Comparison of ENCODE assay signal across 12 cellular contexts in the genomic region with DNA sequence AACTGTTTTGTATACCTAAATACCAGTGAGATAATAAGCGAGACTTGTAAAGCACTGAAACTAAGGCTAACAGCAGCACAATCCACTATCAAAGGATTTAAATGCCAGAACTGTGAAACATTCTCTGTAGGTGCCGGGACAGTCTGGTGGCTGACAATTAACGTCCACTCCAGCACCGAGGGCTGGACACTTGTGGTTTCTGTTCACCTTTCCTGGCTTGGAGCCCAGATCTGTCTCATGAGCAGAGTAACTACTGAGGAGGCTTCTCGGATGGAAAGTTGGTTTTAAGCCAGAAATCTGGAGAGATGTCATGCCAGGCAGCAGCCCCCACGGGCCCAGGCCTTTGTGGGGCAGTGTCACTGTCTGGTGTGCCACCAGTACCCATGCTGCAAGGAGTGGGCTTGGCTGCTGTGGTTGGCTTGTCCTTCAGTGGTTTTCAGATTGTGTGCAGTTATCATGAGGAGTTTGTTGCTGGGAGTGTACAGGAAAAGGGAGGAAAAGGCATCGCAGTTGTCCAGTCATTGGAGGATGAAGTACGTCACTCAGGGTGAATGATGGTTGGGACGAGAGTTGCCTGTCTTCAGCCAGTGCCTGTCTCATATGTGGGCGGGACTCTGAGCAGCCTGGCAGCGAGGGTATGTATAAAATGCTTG. TPM values are rescaled to one million over a fixed set of nuclear protein-coding genes. Genes with fewer than 3 reads are reported as not detected.
DNase-seq lines count a peak whose midpoint lies in the region; FAIRE-seq and TF ChIP-seq lines count a peak whose summit lies in the region.
"Had no signal": no experiment of that assay in that cellular context is flagged by ENCODE, and none has a peak within 500 bp of the region (broad histone marks: within the 10 kb centered on the region; RNA-seq: fewer than 3 reads in every experiment).

No MANE protein-coding gene starts in this region.

- no peaks in the 10 kb centered on the region for H3K9me3 Mint-ChIP-seq in mesothelial cell of epicardium
- H3K9me3 Mint-ChIP-seq in CD4-positive, alpha-beta memory T cell = peaks cover 0 to 2% (median 0%) of the 10 kb centered on the region in 8 donors
- H3K9me3 Mint-ChIP-seq: central memory CD8-positive, alpha-beta T cell had no signal

- no peak for TF ChIP-seq CTCF in bronchial epithelial cell (IDR thresholded peaks at IDR 0.05; ENCODE audit: insufficient read depth, low read length, severe bottlenecking)
- no peak for TF ChIP-seq CTCF in mesothelial cell of epicardium (IDR thresholded peaks at IDR 0.05; ENCODE audit: unreplicated experiment)

- H3K4me3 ChIP-seq in bronchial epithelial cell (ENCODE audit: low read depth, low read length) = no peak overlapping the region
- no peak overlapping the region for H3K4me3 ChIP-seq in CD4-positive, alpha-beta memory T cell (ENCODE audit: low read length in 2 of 2)

- peak; percentile 61 for DNase-seq in DMS153 treated with DMSO at 0.1 percent for 48 hours (lab: John Stamatoyannopoulos, UW; ENCODE audit: unreplicated experiment)
- DNase-seq in NCI-H2107 treated with DMSO at 0.1 percent for 48 hours (lab: John Stamatoyannopoulos, UW; ENCODE audit: unreplicated experiment) = peak; percentile 62
- peak; percentile 83 for DNase-seq in bronchial epithelial cell (ENCODE audit: low read depth)
- DNase-seq in mesothelial cell of epicardium (ENCODE audit: low spot score in 2 of 2, unreplicated experiment in 2 of 2) = peak in 1 of 2 experiments; percentile 53
- no peak for DNase-seq in CD4-positive, alpha-beta memory T cell
- no peak for DNase-seq in NCI-H1436 treated with DMSO at 0.1 percent for 48 hours (lab: John Stamatoyannopoulos, UW)
- no peak for DNase-seq in NCI-H187 treated with DMSO at 0.1 percent for 48 hours (lab: John Stamatoyannopoulos, UW)
- DNase-seq in activated CD4-positive, alpha-beta T cell treated with anti-CD3 and anti-CD28 coated beads for 4 hours = no peak
- DNase-seq: mesendoderm, T-helper 9 cell had no signal

- intact Hi-C loops in CD4-positive, alpha-beta memory T cell (cut with micrococcal nuclease) = no loop called here

- no peaks in the 10 kb centered on the region for H3K9me3 ChIP-seq in CD4-positive, alpha-beta memory T cell (ENCODE audit: control insufficient read depth in 1 of 2, low read length in 2 of 2)

- peak; percentile 32 for FAIRE-seq in bronchial epithelial cell (lab: Jason Lieb, UNC)

- H3K27ac Mint-ChIP-seq in mesothelial cell of epicardium = peak overlapping the region; percentile 95
- H3K27ac Mint-ChIP-seq in CD4-positive, alpha-beta memory T cell = no peak overlapping the region

- H3K4me3 Mint-ChIP-seq in mesothelial cell of epicardium = peak overlapping the region; percentile 36
- H3K4me3 Mint-ChIP-seq in CD4-positive, alpha-beta memory T cell = no peak overlapping the region
- H3K4me3 Mint-ChIP-seq: central memory CD8-positive, alpha-beta T cell had no signal

- POLR2A ChIA-PET in CD4-positive, alpha-beta memory T cell (lab: Charles Lee; ENCODE audit: partially characterized antibody) = no interaction called here

- CTCF ChIA-PET in CD4-positive, alpha-beta memory T cell (lab: Charles Lee; ENCODE audit: partially characterized antibody) = no interaction called here

- H3K27me3 Mint-ChIP-seq in mesothelial cell of epicardium (ENCODE audit: low read depth) = no peaks in the 10 kb centered on the region
- H3K27me3 Mint-ChIP-seq in CD4-positive, alpha-beta memory T cell = no peaks in the 10 kb centered on the region
- H3K27me3 Mint-ChIP-seq: central memory CD8-positive, alpha-beta T cell had no signal

- peaks cover 26% of the 10 kb centered on the region for H3K4me1 Mint-ChIP-seq in mesothelial cell of epicardium
- peaks cover 0 to 3% (median 0%) of the 10 kb centered on the region in 4 donors for H3K4me1 Mint-ChIP-seq in CD4-positive, alpha-beta memory T cell

- H3K4me1 ChIP-seq in CD4-positive, alpha-beta memory T cell (ENCODE audit: insufficient read depth, low read length) = no peaks in the 10 kb centered on the region

- H3K36me3 Mint-ChIP-seq in mesothelial cell of epicardium = peaks cover 48% of the 10 kb centered on the region
- peaks cover 65 to 85% of the 10 kb centered on the region in 2 donors for H3K36me3 Mint-ChIP-seq in CD4-positive, alpha-beta memory T cell

- no peaks in the 10 kb centered on the region for H3K27me3 ChIP-seq in bronchial epithelial cell (ENCODE audit: control insufficient read depth, insufficient read depth, low read length)
- no peaks in the 10 kb centered on the region for H3K27me3 ChIP-seq in CD4-positive, alpha-beta memory T cell (ENCODE audit: insufficient read depth, low read length)

- no peak overlapping the region for H3K27ac ChIP-seq in CD4-positive, alpha-beta memory T cell (ENCODE audit: low read depth, low read length)
- H3K27ac ChIP-seq: KMS-11 had no signal

- peaks cover 54% of the 10 kb centered on the region for H3K36me3 ChIP-seq in bronchial epithelial cell (ENCODE audit: control insufficient read depth, insufficient read depth, low read length)
- peaks cover 54% of the 10 kb centered on the region for H3K36me3 ChIP-seq in CD4-positive, alpha-beta memory T cell (ENCODE audit: insufficient read depth, low read length)

RNA-seq across cellular contexts. Expression of a gene that starts 35.5 kb away (rescaled TPM):
- total RNA-seq in bronchial epithelial cell = 17.6 and 21.8 TPM in 2 replicates
- total RNA-seq in mesothelial cell of epicardium = 37.2 to 40.5 TPM (median 39.7 TPM) in 3 replicates
- 10 to 100 TPM; 40.4 to 42.7 TPM for total RNA-seq in CD4-positive, alpha-beta memory T cell
- 10 to 100 TPM in 1 of 2 donors, 1 to 10 TPM in 1; 6.0 to 17.5 TPM for polyA plus RNA-seq in CD4-positive, alpha-beta memory T cell

RNA-seq across cellular contexts. Expression of a gene that starts 35.7 kb away (rescaled TPM):
- total RNA-seq in bronchial epithelial cell (31.1 and 35.5 TPM in 2 replicates), mesothelial cell of epicardium (96.6 to 105 TPM (median 104 TPM) in 3 replicates)
- 100 to 1,000 TPM; 117 to 121 TPM for total RNA-seq in CD4-positive, alpha-beta memory T cell
- polyA plus RNA-seq in CD4-positive, alpha-beta memory T cell = 10 to 100 TPM; 22.8 to 44.6 TPM

RNA-seq across cellular contexts. Expression of a gene that starts 54.2 kb away (rescaled TPM):
- total RNA-seq in bronchial epithelial cell = 184 and 378 TPM in 2 replicates
- total RNA-seq in mesothelial cell of epicardium = 36.0 to 37.1 TPM (median 36.8 TPM) in 3 replicates
- total RNA-seq in CD4-positive, alpha-beta memory T cell = not detected
- polyA plus RNA-seq in CD4-positive, alpha-beta memory T cell = under 1 TPM in 1 of 2 donors, not detected in 1; 0.39 TPM

Comparison
In these comparisons a context has a peak if more than half of its experiments do, and no peak if none do; other contexts are left out.
1. DNase-seq: peak in DMS153 treated with DMSO at 0.1 percent for 48 hours (single experiment), NCI-H2107 treated with DMSO at 0.1 percent for 48 hours (single experiment) and bronchial epithelial cell (single experiment); none in CD4-positive, alpha-beta memory T cell (0 of 5), NCI-H1436 treated with DMSO at 0.1 percent for 48 hours (single experiment), NCI-H187 treated with DMSO at 0.1 percent for 48 hours (single experiment) and activated CD4-positive, alpha-beta T cell treated with anti-CD3 and anti-CD28 coated beads for 4 hours (0 of 2).
2. RNA of a gene that starts 54.2 kb away (total RNA-seq): 184 to 378 TPM in bronchial epithelial cell and 36.0 to 37.1 TPM in mesothelial cell of epicardium; not detected in CD4-positive, alpha-beta memory T cell; every median in the first group is over 10 times any median in the second.